Comparison of ENCODE assay signal across 8 cellular contexts in genomic region chr2:33272001-33272400, GRCh38.
DNase-seq lines count a peak whose midpoint lies in the region; ATAC-seq and TF ChIP-seq lines count a peak whose summit lies in the region.

No MANE protein-coding gene starts in this region.

- H3K9me3 ChIP-seq in smooth muscle cell (replicated peaks; ENCODE audit: low read depth) (no peaks in the 10 kb centered on the region), gastrocnemius medialis (no peaks in the 10 kb centered on the region)

- H3K27ac ChIP-seq in smooth muscle cell (ENCODE audit: low read depth): no peak overlapping the region
- no peak overlapping the region for H3K27ac ChIP-seq in gastrocnemius medialis

- H3K4me2 ChIP-seq in smooth muscle cell: no peak overlapping the region

- H3K27me3 ChIP-seq in smooth muscle cell (ENCODE audit: low read depth) (no peaks in the 10 kb centered on the region), gastrocnemius medialis (no peaks in the 10 kb centered on the region)

- H3K4me1 ChIP-seq in smooth muscle cell (ENCODE audit: low read depth) (no peaks in the 10 kb centered on the region), gastrocnemius medialis (peaks cover 3 to 4% of the 10 kb centered on the region in 2 donors)

- no peak overlapping the region for H2AFZ ChIP-seq in smooth muscle cell (ENCODE audit: low read depth)

- TF ChIP-seq POLR2A in gastrocnemius medialis (IDR thresholded peaks at IDR 0.05): no peak

- ATAC-seq in GM18520 (IDR thresholded peaks at IDR 0.05; ENCODE audit: unreplicated experiment): peak; percentile 80
- ATAC-seq in GM21786 (IDR thresholded peaks at IDR 0.05; ENCODE audit: unreplicated experiment): peak; percentile 98
- ATAC-seq in gastrocnemius medialis: no peak

- TF ChIP-seq CTCF in smooth muscle cell (IDR thresholded peaks at IDR 0.05; ENCODE audit: borderline replicate concordance, insufficient read depth, poor library complexity, severe bottlenecking) (no peak), gastrocnemius medialis (IDR thresholded peaks at IDR 0.05 in 4 of 5, conservative IDR thresholded peaks at IDR 0.05 in 1 of 5) (no peak)

- H3F3A ChIP-seq in smooth muscle cell (ENCODE audit: low read depth): no peaks in the 10 kb centered on the region

- H3K4me3 ChIP-seq in smooth muscle cell: no peak overlapping the region
- H3K4me3 ChIP-seq in gastrocnemius medialis: no peak overlapping the region

- 92% methylated on average over 4 of the region's 4 CpGs for WGBS in smooth muscle cell (ENCODE audit: low lambda C conversion rate)

- H3K36me3 ChIP-seq in smooth muscle cell (ENCODE audit: low read depth) (no peaks in the 10 kb centered on the region), gastrocnemius medialis (no peaks in the 10 kb centered on the region)

- H3K9ac ChIP-seq in smooth muscle cell (ENCODE audit: low read depth): no peak overlapping the region

- intact Hi-C loops in gastrocnemius medialis (cut with DNase I; ENCODE audit: low total_unique reads): loop anchor here (5.0 kb wide), 1 partner anchor 500 kb away; no protein-coding TSS in a partner anchor

- no peaks in the 10 kb centered on the region for H4K20me1 ChIP-seq in smooth muscle cell (ENCODE audit: low read depth)

- no peaks in the 10 kb centered on the region for H3K79me2 ChIP-seq in smooth muscle cell (ENCODE audit: low read depth)

- DNase-seq in HT1080 (ENCODE audit: low read depth) (peak; percentile 26), hepatic stellate cell (ENCODE audit: low spot score) (peak; percentile 47), smooth muscle cell (lab: John Stamatoyannopoulos, UW; ENCODE audit: unreplicated experiment) (no peak), COR-L47 (lab: John Stamatoyannopoulos, UW) (no peak), gastrocnemius medialis (no peak), DMS114 treated with DMSO at 0.1 percent for 48 hours (lab: John Stamatoyannopoulos, UW; ENCODE audit: unreplicated experiment) (no peak)

- in situ Hi-C loops in gastrocnemius medialis (cut with MboI; ENCODE audit: low sequenced_read_pairs in 4 of 4): loop anchor here in 1 of 4 donors (10.0 kb wide), 1 partner anchor 103 kb away; no protein-coding TSS in a partner anchor

Comparison
In these comparisons a context has a peak if more than half of its experiments do, and no peak if none do; other contexts are left out.
1. ATAC-seq: peak in GM18520 (single experiment) and GM21786 (single experiment); none in gastrocnemius medialis (0 of 2).
2. DNase-seq: peak in HT1080 (single experiment) and hepatic stellate cell (single experiment); none in smooth muscle cell (single experiment), COR-L47 (single experiment), gastrocnemius medialis (0 of 2) and DMS114 treated with DMSO at 0.1 percent for 48 hours (single experiment).